ENCODE assay signal across 24 cellular contexts in the genomic region with DNA sequence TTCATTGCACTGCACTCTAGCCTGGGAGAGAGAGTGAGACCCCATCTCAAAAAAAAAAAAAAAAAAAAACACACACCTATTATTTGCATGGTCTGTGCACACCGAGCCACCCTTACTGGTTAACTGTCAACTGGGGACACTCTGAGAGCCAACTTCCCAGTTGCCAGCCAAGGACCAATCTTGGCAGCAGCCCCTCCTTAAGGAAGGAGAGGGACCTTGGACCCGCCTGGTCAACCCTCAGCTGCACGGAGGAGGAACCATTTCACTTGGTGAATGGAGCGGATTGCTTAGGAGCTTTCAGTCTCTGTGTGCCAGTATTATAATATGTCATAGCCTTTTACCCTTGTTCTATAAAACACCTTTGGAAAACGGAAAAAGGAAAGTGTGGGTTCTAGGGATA. TPM values are rescaled to one million over a fixed set of nuclear protein-coding genes. Genes with fewer than 3 reads are reported as not detected.
DNase-seq lines count a peak whose midpoint lies in the region; ATAC-seq and TF ChIP-seq lines count a peak whose summit lies in the region.
"Had no signal": no experiment of that assay in that cellular context is flagged by ENCODE, and none has a peak within 500 bp of the region (broad histone marks: within the 10 kb centered on the region; RNA-seq: fewer than 3 reads in every experiment).

No MANE protein-coding gene starts in this region.

- no peaks in the 10 kb centered on the region for H3K9me3 Mint-ChIP-seq in activated naive CD8-positive, alpha-beta T cell treated with anti-CD3 and anti-CD28 coated beads for 36 hours
- no peaks in the 10 kb centered on the region for H3K9me3 Mint-ChIP-seq in activated naive CD8-positive, alpha-beta T cell treated with anti-CD3 and anti-CD28 coated beads, Interleukin-2, amount 50 U/mL, for 24 hours
- H3K9me3 Mint-ChIP-seq in stimulated activated naive B cell treated with anti-CD40 and anti-IgM and Interleukin-4, amounts not matched to agents 10 μg/mL and 1 μg/mL and 100 μg/mL, for 72 hours, result no peaks in the 10 kb centered on the region
- H3K9me3 Mint-ChIP-seq: CD4-positive, CD25-positive, alpha-beta regulatory T cell; CD8-positive, alpha-beta memory T cell; HFFc6 had no signal

- no peaks in the 10 kb centered on the region for H3K27me3 Mint-ChIP-seq in activated naive CD8-positive, alpha-beta T cell treated with anti-CD3 and anti-CD28 coated beads for 36 hours
- no peaks in the 10 kb centered on the region for H3K27me3 Mint-ChIP-seq in activated naive CD8-positive, alpha-beta T cell treated with anti-CD3 and anti-CD28 coated beads, Interleukin-2, amount 50 U/mL, for 24 hours
- no peaks in the 10 kb centered on the region for H3K27me3 Mint-ChIP-seq in stimulated activated naive B cell treated with anti-CD40 and anti-IgM and Interleukin-4, amounts not matched to agents 10 μg/mL and 1 μg/mL and 100 μg/mL, for 72 hours
- H3K27me3 Mint-ChIP-seq: CD4-positive, CD25-positive, alpha-beta regulatory T cell; CD8-positive, alpha-beta memory T cell had no signal

- peak overlapping the region; percentile 8 for H3K27ac Mint-ChIP-seq in activated naive CD8-positive, alpha-beta T cell treated with anti-CD3 and anti-CD28 coated beads for 36 hours
- H3K27ac Mint-ChIP-seq in activated naive CD8-positive, alpha-beta T cell treated with anti-CD3 and anti-CD28 coated beads, Interleukin-2, amount 50 U/mL, for 24 hours, result no peak overlapping the region
- peak overlapping the region; percentile 20 for H3K27ac Mint-ChIP-seq in stimulated activated naive B cell treated with anti-CD40 and anti-IgM and Interleukin-4, amounts not matched to agents 10 μg/mL and 1 μg/mL and 100 μg/mL, for 72 hours
- H3K27ac Mint-ChIP-seq: HFFc6 had no signal

- peaks cover 32% of the 10 kb centered on the region for H3K36me3 Mint-ChIP-seq in activated naive CD8-positive, alpha-beta T cell treated with anti-CD3 and anti-CD28 coated beads for 36 hours
- peaks cover 58% of the 10 kb centered on the region for H3K36me3 Mint-ChIP-seq in activated naive CD8-positive, alpha-beta T cell treated with anti-CD3 and anti-CD28 coated beads, Interleukin-2, amount 50 U/mL, for 24 hours (ENCODE audit: low read depth)
- H3K36me3 Mint-ChIP-seq in stimulated activated naive B cell treated with anti-CD40 and anti-IgM and Interleukin-4, amounts not matched to agents 10 μg/mL and 1 μg/mL and 100 μg/mL, for 72 hours, result peaks cover 54 to 55% of the 10 kb centered on the region in 2 donors

- no peak overlapping the region for H3K4me3 Mint-ChIP-seq in activated naive CD8-positive, alpha-beta T cell treated with anti-CD3 and anti-CD28 coated beads for 36 hours
- no peak overlapping the region for H3K4me3 Mint-ChIP-seq in activated naive CD8-positive, alpha-beta T cell treated with anti-CD3 and anti-CD28 coated beads, Interleukin-2, amount 50 U/mL, for 24 hours
- H3K4me3 Mint-ChIP-seq in stimulated activated naive B cell treated with anti-CD40 and anti-IgM and Interleukin-4, amounts not matched to agents 10 μg/mL and 1 μg/mL and 100 μg/mL, for 72 hours, result no peak overlapping the region
- H3K4me3 Mint-ChIP-seq: CD4-positive, CD25-positive, alpha-beta regulatory T cell; CD8-positive, alpha-beta memory T cell; HFFc6 had no signal

- no peak for ATAC-seq in activated naive CD8-positive, alpha-beta T cell treated with anti-CD3 and anti-CD28 coated beads, Interleukin-2, amount 50 U/mL, for 24 hours
- ATAC-seq in left colon (peak; percentile 95), mucosa of descending colon (peak; percentile 87)
- ATAC-seq in stimulated activated naive B cell treated with anti-CD40 and anti-IgM and Interleukin-4, amounts not matched to agents 10 μg/mL and 1 μg/mL and 100 μg/mL, for 72 hours (replicated peaks), result no peak
- ATAC-seq: GM12878, HCT116, HepG2 had no signal

- H3K4me3 ChIP-seq in mucosa of descending colon, result no peak overlapping the region
- H3K4me3 ChIP-seq: GM12878 had no signal

- H3K9me3 ChIP-seq in mucosa of descending colon, result no peaks in the 10 kb centered on the region
- H3K9me3 ChIP-seq: BE2C had no signal

- H3K4me1 Mint-ChIP-seq in activated naive CD8-positive, alpha-beta T cell treated with anti-CD3 and anti-CD28 coated beads for 36 hours, result peaks cover 1% of the 10 kb centered on the region
- H3K4me1 Mint-ChIP-seq in activated naive CD8-positive, alpha-beta T cell treated with anti-CD3 and anti-CD28 coated beads, Interleukin-2, amount 50 U/mL, for 24 hours, result no peaks in the 10 kb centered on the region
- no peaks in the 10 kb centered on the region for H3K4me1 Mint-ChIP-seq in stimulated activated naive B cell treated with anti-CD40 and anti-IgM and Interleukin-4, amounts not matched to agents 10 μg/mL and 1 μg/mL and 100 μg/mL, for 72 hours
- H3K4me1 Mint-ChIP-seq: CD4-positive, CD25-positive, alpha-beta regulatory T cell; CD8-positive, alpha-beta memory T cell had no signal

- no peak for TF ChIP-seq CTCF in mucosa of descending colon (IDR thresholded peaks at IDR 0.05)

- H3K36me3 ChIP-seq in mucosa of descending colon (ENCODE audit: low read depth), result peaks cover 43% of the 10 kb centered on the region

- DNase-seq in activated naive CD8-positive, alpha-beta T cell treated with anti-CD3 and anti-CD28 coated beads for 36 hours, result no peak
- no peak for DNase-seq in activated naive CD8-positive, alpha-beta T cell treated with anti-CD3 and anti-CD28 coated beads, Interleukin-2, amount 50 U/mL, for 24 hours
- peak in 1 of 2 donors; percentile 30 for DNase-seq in left colon
- peak in 2 of 3 donors; percentile 35 to 49 for DNase-seq in mucosa of descending colon
- DNase-seq in stimulated activated naive B cell treated with anti-CD40 and anti-IgM and Interleukin-4, amounts not matched to agents 10 μg/mL and 1 μg/mL and 100 μg/mL, for 72 hours, result no peak
- no peak for DNase-seq in NCI-H2081 treated with DMSO at 0.1 percent for 48 hours (lab: John Stamatoyannopoulos, UW)
- no peak for DNase-seq in stimulated activated CD4-positive, alpha-beta T cell treated with anti-CD3 and anti-CD28 coated beads, Interleukin-4, amount 100 ng/mL, for 4 hours
- no peak for DNase-seq in 8988T
- DNase-seq: ACHN; BE2C; C1 segment of cervical spinal cord; CD4-positive, CD25-positive, alpha-beta regulatory T cell; CD8-positive, alpha-beta memory T cell; COR-L47; DMS 273 treated with DMSO at 0.1 percent for 48 hours; DMS53; DND-41; EL; GOT3; H7; HFFc6 had no signal

- no peaks in the 10 kb centered on the region for H3K4me1 ChIP-seq in mucosa of descending colon (ENCODE audit: low read depth)

- intact Hi-C loops in left colon (cut with DNase I, micrococcal nuclease), result no loop called here
- intact Hi-C loops in mucosa of descending colon (cut with DNase I, micrococcal nuclease), result no loop called here

RNA-seq across cellular contexts. Expression of a gene that starts 24.9 kb away (rescaled TPM):
- total RNA-seq in activated naive CD8-positive, alpha-beta T cell treated with anti-CD3 and anti-CD28 coated beads for 36 hours, result 10 to 100 TPM; 44.6 to 53.5 TPM
- total RNA-seq in left colon, result 10 to 100 TPM; 66.3 to 83.4 TPM
- 10 to 100 TPM; 70.1 to 73.7 (median 70.9) TPM for total RNA-seq in mucosa of descending colon

RNA-seq across cellular contexts. Expression of a gene that starts 25.4 kb away (rescaled TPM):
- 1 to 10 TPM; 1.5 to 3.2 TPM for total RNA-seq in activated naive CD8-positive, alpha-beta T cell treated with anti-CD3 and anti-CD28 coated beads for 36 hours
- 1 to 10 TPM; 3.5 to 3.8 TPM for total RNA-seq in left colon
- total RNA-seq in mucosa of descending colon, result 1 to 10 TPM; 2.3 to 8.2 (median 3.3) TPM

RNA-seq across cellular contexts. Expression of a gene that starts 32.5 kb away (rescaled TPM):
- 100 to 1,000 TPM; 123 to 133 TPM for total RNA-seq in activated naive CD8-positive, alpha-beta T cell treated with anti-CD3 and anti-CD28 coated beads for 36 hours
- total RNA-seq in left colon (10 to 100 TPM; 56.1 to 82.5 TPM), mucosa of descending colon (100 to 1,000 TPM in 1 of 3 donors, 10 to 100 TPM in 2; 78.8 to 115 (median 83.3) TPM)

RNA-seq across cellular contexts. Expression of a gene that starts 32.8 kb away (rescaled TPM):
- total RNA-seq in activated naive CD8-positive, alpha-beta T cell treated with anti-CD3 and anti-CD28 coated beads for 36 hours, result 10 to 100 TPM; 79.5 to 84.1 TPM
- total RNA-seq in left colon (10 to 100 TPM; 67.3 to 92.3 TPM), mucosa of descending colon (100 to 1,000 TPM in 2 of 3 donors, 10 to 100 TPM in 1; 66.7 to 122 (median 102) TPM)

RNA-seq across cellular contexts. Expression of a gene that starts 34.7 kb away (rescaled TPM):
- total RNA-seq in activated naive CD8-positive, alpha-beta T cell treated with anti-CD3 and anti-CD28 coated beads for 36 hours, result 1,000 to 10,000 TPM; 1,649 to 1,711 TPM
- 100 to 1,000 TPM; 759 to 781 TPM for total RNA-seq in left colon
- 100 to 1,000 TPM; 541 to 812 (median 769) TPM for total RNA-seq in mucosa of descending colon

Comparison
In these comparisons a context has a peak if more than half of its experiments do, and no peak if none do; other contexts are left out.
1. DNase-seq: peak in mucosa of descending colon (2 of 3); none in activated naive CD8-positive, alpha-beta T cell treated with anti-CD3 and anti-CD28 coated beads for 36 hours (single experiment), activated naive CD8-positive, alpha-beta T cell treated with anti-CD3 and anti-CD28 coated beads, Interleukin-2, amount 50 U/mL, for 24 hours (single experiment), stimulated activated naive B cell treated with anti-CD40 and anti-IgM and Interleukin-4, amounts not matched to agents 10 μg/mL and 1 μg/mL and 100 μg/mL, for 72 hours (single experiment), NCI-H2081 treated with DMSO at 0.1 percent for 48 hours (single experiment), stimulated activated CD4-positive, alpha-beta T cell treated with anti-CD3 and anti-CD28 coated beads, Interleukin-4, amount 100 ng/mL, for 4 hours (0 of 2) and 8988T (single experiment).
2. ATAC-seq: peak in left colon (single experiment) and mucosa of descending colon (single experiment); none in activated naive CD8-positive, alpha-beta T cell treated with anti-CD3 and anti-CD28 coated beads, Interleukin-2, amount 50 U/mL, for 24 hours (single experiment) and stimulated activated naive B cell treated with anti-CD40 and anti-IgM and Interleukin-4, amounts not matched to agents 10 μg/mL and 1 μg/mL and 100 μg/mL, for 72 hours (0 of 2).